22 cellular contexts compared by ENCODE assay signal in the genomic region with DNA sequence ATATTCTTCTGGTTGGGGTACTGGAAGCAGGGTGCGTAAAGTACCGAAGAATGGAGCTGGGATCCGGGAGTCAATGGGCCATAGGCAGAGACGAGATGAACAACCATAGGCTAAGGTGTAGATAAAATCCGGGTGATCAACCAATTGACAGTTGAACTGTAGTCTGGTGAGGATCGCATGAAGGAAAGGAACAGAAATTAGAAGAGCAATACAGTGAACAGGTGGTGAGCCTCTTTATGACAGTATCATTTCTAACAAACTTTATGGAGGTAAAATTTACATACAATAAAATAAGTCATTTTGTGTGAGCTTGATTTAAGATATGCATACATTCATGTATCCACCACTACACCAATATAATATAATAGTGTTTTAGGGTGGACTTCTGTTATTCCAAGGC. TPM values are rescaled to one million over a fixed set of nuclear protein-coding genes. Genes with fewer than 3 reads are reported as not detected.
DNase-seq lines count a peak whose midpoint lies in the region; ATAC-seq, FAIRE-seq and TF ChIP-seq lines count a peak whose summit lies in the region.
"Had no signal": no experiment of that assay in that cellular context is flagged by ENCODE, and none has a peak within 500 bp of the region (broad histone marks: within the 10 kb centered on the region; RNA-seq: fewer than 3 reads in every experiment).

No MANE protein-coding gene starts in this region.

- H4K20me1 ChIP-seq in Loucy (ENCODE audit: insufficient read depth, low read length, poor library complexity, severe bottlenecking) (no peaks in the 10 kb centered on the region), osteoblast (ENCODE audit: insufficient read depth, low read length) (no peaks in the 10 kb centered on the region)
- H4K20me1 ChIP-seq: BLaER1 treated with 17β-estradiol and CSF1 and Interleukin-3, amounts not matched to agents 10 nM and 100 nM had no signal

- H3K9me2 ChIP-seq in Loucy (replicated peaks; ENCODE audit: low read depth, low read length): no peaks in the 10 kb centered on the region

- H3K9me3 ChIP-seq in Loucy (ENCODE audit: insufficient read depth, low read depth, low read length) (no peaks in the 10 kb centered on the region), osteoblast (ENCODE audit: low read depth, low read length) (no peaks in the 10 kb centered on the region), gastrocnemius medialis (no peaks in the 10 kb centered on the region)
- H3K9me3 ChIP-seq: Caco-2 had no signal

- H3K4me3 ChIP-seq in Loucy (ENCODE audit: low read length, poor library complexity, severe bottlenecking): no peak overlapping the region
- H3K4me3 ChIP-seq in osteoblast (ENCODE audit: insufficient read depth, low read length): no peak overlapping the region
- no peak overlapping the region for H3K4me3 ChIP-seq in dorsolateral prefrontal cortex
- no peak overlapping the region for H3K4me3 ChIP-seq in gastrocnemius medialis
- H3K4me3 ChIP-seq: A549; BLaER1 treated with 17β-estradiol and CSF1 and Interleukin-3, amounts not matched to agents 10 nM and 100 nM had no signal

- H3K27me3 ChIP-seq in Loucy (ENCODE audit: insufficient read depth, low read length, poor library complexity, severe bottlenecking): no peaks in the 10 kb centered on the region
- no peaks in the 10 kb centered on the region for H3K27me3 ChIP-seq in osteoblast (ENCODE audit: insufficient read depth, low read length)
- H3K27me3 ChIP-seq in dorsolateral prefrontal cortex: no peaks in the 10 kb centered on the region
- H3K27me3 ChIP-seq in gastrocnemius medialis: no peaks in the 10 kb centered on the region
- H3K27me3 ChIP-seq: BLaER1 treated with 17β-estradiol and CSF1 and Interleukin-3, amounts not matched to agents 10 nM and 100 nM had no signal

- H3K79me2 ChIP-seq in Loucy (ENCODE audit: insufficient read depth, low read length) (no peaks in the 10 kb centered on the region), osteoblast (ENCODE audit: insufficient read depth, low read length) (no peaks in the 10 kb centered on the region)

- no peaks in the 10 kb centered on the region for H3K4me1 ChIP-seq in Loucy (ENCODE audit: insufficient read depth, low read length, poor library complexity, severe bottlenecking)
- H3K4me1 ChIP-seq in osteoblast (ENCODE audit: insufficient read depth, low read length): peaks cover 3% of the 10 kb centered on the region
- no peaks in the 10 kb centered on the region for H3K4me1 ChIP-seq in gastrocnemius medialis
- H3K4me1 ChIP-seq: A549; BLaER1 treated with 17β-estradiol and CSF1 and Interleukin-3, amounts not matched to agents 10 nM and 100 nM; Caco-2 had no signal

- intact Hi-C loops in left colon (cut with DNase I, micrococcal nuclease): no loop called here
- intact Hi-C loops in dorsolateral prefrontal cortex (cut with DNase I): no loop called here
- intact Hi-C loops in gastrocnemius medialis (cut with DNase I; ENCODE audit: low total_unique reads): no loop called here
- intact Hi-C loops in posterior cingulate gyrus (cut with DNase I): no loop called here

- H3K9ac ChIP-seq in Loucy (ENCODE audit: low read depth, low read length, poor library complexity, severe bottlenecking): no peak overlapping the region
- H3K9ac ChIP-seq: BLaER1 treated with 17β-estradiol and CSF1 and Interleukin-3, amounts not matched to agents 10 nM and 100 nM had no signal

- ATAC-seq in left colon: peak; percentile 93
- ATAC-seq in gastrocnemius medialis: no peak
- ATAC-seq: A549; CD8-positive, alpha-beta T cell had no signal

- no peak overlapping the region for H3K27ac ChIP-seq in osteoblast (ENCODE audit: low read depth, low read length)
- H3K27ac ChIP-seq in dorsolateral prefrontal cortex: no peak overlapping the region
- no peak overlapping the region for H3K27ac ChIP-seq in gastrocnemius medialis
- H3K27ac ChIP-seq: 22Rv1; A549; BLaER1 treated with 17β-estradiol and CSF1 and Interleukin-3, amounts not matched to agents 10 nM and 100 nM; C4-2B had no signal

- H2AFZ ChIP-seq in Loucy (ENCODE audit: low read length): peak overlapping the region; percentile 15; the same call in 1 of the 2 replicates
- H2AFZ ChIP-seq in osteoblast (ENCODE audit: low read length): peak overlapping the region; percentile 0

- no peak overlapping the region for H3K4me2 ChIP-seq in Loucy (ENCODE audit: low read depth, low read length, poor library complexity, severe bottlenecking)
- no peak overlapping the region for H3K4me2 ChIP-seq in osteoblast (ENCODE audit: insufficient read depth, low read length)
- H3K4me2 ChIP-seq: A549; BLaER1 treated with 17β-estradiol and CSF1 and Interleukin-3, amounts not matched to agents 10 nM and 100 nM had no signal

- peak; percentile 79 for FAIRE-seq in urothelium cell line (lab: Jason Lieb, UNC)
- FAIRE-seq: A549, D721Med, G401.6, GM12891, GM19239 had no signal

- no peaks in the 10 kb centered on the region for H3F3A ChIP-seq in Loucy (ENCODE audit: low read depth)

- TF ChIP-seq CTCF in Loucy (conservative IDR thresholded peaks at IDR 0.05; ENCODE audit: low read length): no peak
- no peak for TF ChIP-seq CTCF in osteoblast (IDR thresholded peaks at IDR 0.05; ENCODE audit: extremely low read depth, low read depth, low read length)
- TF ChIP-seq CTCF in dorsolateral prefrontal cortex (IDR thresholded peaks at IDR 0.05 in 54 of 56, conservative IDR thresholded peaks at IDR 0.05 in 2 of 56; ENCODE audit: low read depth in 1 of 56, partially characterized antibody in 56 of 56): no peak
- no peak for TF ChIP-seq CTCF in gastrocnemius medialis (IDR thresholded peaks at IDR 0.05 in 4 of 5, conservative IDR thresholded peaks at IDR 0.05 in 1 of 5)

- in situ Hi-C loops in gastrocnemius medialis (cut with MboI; ENCODE audit: low sequenced_read_pairs in 4 of 4): no loop called here

- DNase-seq in left colon (no peak), osteoblast (ENCODE audit: insufficient read length, low spot score, missing footprints) (no peak), urothelium cell line (ENCODE audit: low spot score) (no peak), dorsolateral prefrontal cortex (no peak), gastrocnemius medialis (no peak), posterior cingulate gyrus (no peak)
- DNase-seq: AML-193; Caco-2; Calu3; CD4-positive, alpha-beta T cell; CD8-positive, alpha-beta T cell; DMS79 treated with DMSO at 0.1 percent for 48 hours; GF-D8 had no signal

- TF ChIP-seq POLR2A in gastrocnemius medialis (IDR thresholded peaks at IDR 0.05): no peak

- H3K36me3 ChIP-seq in Loucy (ENCODE audit: insufficient read depth, low read length): no peaks in the 10 kb centered on the region
- no peaks in the 10 kb centered on the region for H3K36me3 ChIP-seq in osteoblast (ENCODE audit: insufficient read depth, low read length)
- H3K36me3 ChIP-seq in gastrocnemius medialis: no peaks in the 10 kb centered on the region
- H3K36me3 ChIP-seq: BLaER1 treated with 17β-estradiol and CSF1 and Interleukin-3, amounts not matched to agents 10 nM and 100 nM had no signal

RNA-seq across cellular contexts. Expression of gene HIF1A, which starts 13.9 kb away (rescaled TPM):
- total RNA-seq in left colon (100 to 1,000 TPM in 1 of 2 donors, 10 to 100 TPM in 1; 89.0 to 145 TPM), osteoblast (611 and 816 TPM in 2 replicates), dorsolateral prefrontal cortex (100 to 1,000 TPM in 11 of 120 experiments, 10 to 100 TPM in 109; 54.8 to 115 (median 81.7) TPM), gastrocnemius medialis (10 to 100 TPM; 18.2 to 30.7 (median 23.6) TPM)
